8 cellular contexts compared by ENCODE assay signal in the genomic region with DNA sequence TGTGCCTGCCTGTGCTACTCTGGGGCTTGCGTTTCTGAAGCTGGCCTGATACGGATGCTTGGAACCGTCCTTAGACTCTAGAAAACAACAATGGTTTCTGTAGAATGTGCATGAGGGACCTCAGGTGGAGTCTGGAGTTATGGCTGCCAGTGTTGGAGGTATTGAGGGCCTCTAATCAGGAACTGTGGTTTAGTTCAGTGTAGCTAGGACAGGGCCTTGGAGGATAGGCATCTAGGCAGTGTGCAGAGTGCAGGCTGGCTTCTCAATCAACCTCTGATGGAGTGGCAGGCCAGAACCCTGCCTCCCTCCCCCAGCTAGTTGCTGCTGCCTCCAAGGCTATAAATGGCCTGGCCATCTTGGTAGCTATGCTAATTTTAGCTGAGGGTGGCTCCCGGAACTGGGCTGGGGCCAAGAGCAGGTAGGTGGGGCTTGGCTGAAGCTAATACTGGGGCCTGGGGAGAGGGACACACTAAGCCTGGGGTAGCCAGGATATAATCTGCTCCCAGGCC. TPM values are rescaled to one million over a fixed set of nuclear protein-coding genes. Genes with fewer than 3 reads are reported as not detected.
DNase-seq lines count a peak whose midpoint lies in the region; ATAC-seq and TF ChIP-seq lines count a peak whose summit lies in the region.

No MANE protein-coding gene starts in this region.

- no peak overlapping the region for H3K27ac ChIP-seq in GM23338 (ENCODE audit: low read depth)
- H3K27ac ChIP-seq in OCI-LY7 (ENCODE audit: low read depth, low read length, poor library complexity, severe bottlenecking), result peak overlapping the region; percentile 62

- H3F3A ChIP-seq in GM23338 (replicated peaks; ENCODE audit: low read depth), result no peaks in the 10 kb centered on the region

- no peak overlapping the region for H2AFZ ChIP-seq in GM23338
- H2AFZ ChIP-seq in OCI-LY7 (ENCODE audit: low read length), result peak overlapping the region; percentile 2; the same call in 1 of the 2 replicates

- TF ChIP-seq CTCF in GM23338 (conservative IDR thresholded peaks at IDR 0.05; ENCODE audit: low read depth in 2 of 2), result no peak
- TF ChIP-seq CTCF in OCI-LY7 (conservative IDR thresholded peaks at IDR 0.05; ENCODE audit: low read length), result no peak
- no peak for TF ChIP-seq CTCF in osteocyte (IDR thresholded peaks at IDR 0.05)

- H3K36me3 ChIP-seq in GM23338 (ENCODE audit: insufficient read depth) (no peaks in the 10 kb centered on the region), OCI-LY7 (ENCODE audit: insufficient read depth, low read length) (no peaks in the 10 kb centered on the region; the same call in 1 of the 2 replicates)

- H3K4me2 ChIP-seq in GM23338, result peak overlapping the region; percentile 48; the same call in 1 of the 2 replicates
- peak overlapping the region; percentile 96 for H3K4me2 ChIP-seq in OCI-LY7 (ENCODE audit: low read length)

- H3K27ac Mint-ChIP-seq in GM23338, result no peak overlapping the region
- H3K27ac Mint-ChIP-seq in immature natural killer cell, result peak overlapping the region; percentile 71 to 100 (median 78)
- no peak overlapping the region for H3K27ac Mint-ChIP-seq in osteocyte (ENCODE audit: unreplicated experiment)

- peaks cover 12% of the 10 kb centered on the region for H4K20me1 ChIP-seq in GM23338 (replicated peaks; ENCODE audit: insufficient read depth)
- no peaks in the 10 kb centered on the region for H4K20me1 ChIP-seq in OCI-LY7 (ENCODE audit: insufficient read depth, low read length)

- H3K27me3 ChIP-seq in GM23338 (ENCODE audit: insufficient read depth), result peaks cover 19% of the 10 kb centered on the region

- H3K4me3 ChIP-seq in GM23338 (no peak overlapping the region), OCI-LY7 (ENCODE audit: low read depth, low read length, poor library complexity, severe bottlenecking) (peak overlapping the region; percentile 81)

- intact Hi-C loops in OCI-LY7 (cut with micrococcal nuclease; ENCODE audit: unreplicated experiment), result loop anchor here (10.0 kb wide), 1 partner anchor 125 kb away; no protein-coding TSS in a partner anchor

- H3K4me1 Mint-ChIP-seq in GM23338, result peaks cover 50% of the 10 kb centered on the region
- H3K4me1 Mint-ChIP-seq in immature natural killer cell, result peaks cover 84 to 85% of the 10 kb centered on the region in 2 donors
- peaks cover 50% of the 10 kb centered on the region for H3K4me1 Mint-ChIP-seq in osteocyte (ENCODE audit: unreplicated experiment)

- no TSS peak for BruUV-seq in OCI-LY7 (replicated peaks; lab: Mats Ljungman, UMichigan)

- H3K79me2 ChIP-seq in GM23338 (replicated peaks; ENCODE audit: insufficient read depth), result 0 out of 2 replicates have a peak, but pooled peaks cover 4% of the 10 kb centered on the region
- H3K79me2 ChIP-seq in OCI-LY7 (ENCODE audit: insufficient read depth, low read depth, low read length), result peaks cover 82% of the 10 kb centered on the region

- DNase-seq in GM23338 (ENCODE audit: low spot score), result peak; percentile 42
- peak; percentile 76 for DNase-seq in OCI-LY7 (ENCODE audit: low spot score)
- no peak for DNase-seq in immature natural killer cell
- no peak for DNase-seq in middle frontal gyrus (ENCODE audit: extremely low spot score, low spot score)
- DNase-seq in EL, result no peak
- no peak for DNase-seq in activated gamma-delta T cell treated with Interleukin-2 at 50 U/mL for 16 hours
- no peak for DNase-seq in osteocyte (ENCODE audit: extremely low spot score, unreplicated experiment)

- no peak overlapping the region for H3K4me3 Mint-ChIP-seq in GM23338
- H3K4me3 Mint-ChIP-seq in immature natural killer cell, result peak overlapping the region; percentile 93 to 98 (median 96)
- H3K4me3 Mint-ChIP-seq in osteocyte (ENCODE audit: unreplicated experiment), result no peak overlapping the region

- ATAC-seq in GM18511 (IDR thresholded peaks at IDR 0.05; ENCODE audit: unreplicated experiment) (peak; percentile 44), GM23338 (no peak)

- H3K27me3 Mint-ChIP-seq in GM23338 (ENCODE audit: insufficient read depth, low read depth, poor library complexity) (peaks cover 16% of the 10 kb centered on the region), immature natural killer cell (ENCODE audit: low read depth in 3 of 3) (peaks cover 5 to 12% (median 6%) of the 10 kb centered on the region in 3 donors), osteocyte (ENCODE audit: unreplicated experiment) (no peaks in the 10 kb centered on the region)

- POLR2A ChIA-PET in OCI-LY7 (lab: Charles Lee), result interaction anchor here (0.6 to 2.6 kb wide), 13 partner anchors 9 to 213 kb away, joined by 3 to 15 read pairs (median 6); a partner anchor contains a TSS

- no peaks in the 10 kb centered on the region for H3K9me2 ChIP-seq in GM23338 (ENCODE audit: insufficient read depth)
- H3K9me2 ChIP-seq in OCI-LY7 (ENCODE audit: insufficient read depth, low read length), result no peaks in the 10 kb centered on the region

- H3K4me1 ChIP-seq in GM23338 (ENCODE audit: insufficient read depth), result peaks cover 39% of the 10 kb centered on the region
- H3K4me1 ChIP-seq in OCI-LY7 (ENCODE audit: insufficient read depth, low read length, poor library complexity, severe bottlenecking), result peaks cover 72% of the 10 kb centered on the region

- H3K9me3 ChIP-seq in OCI-LY7 (ENCODE audit: low read length), result no peaks in the 10 kb centered on the region

- H3K36me3 Mint-ChIP-seq in GM23338 (ENCODE audit: low read depth), result no peaks in the 10 kb centered on the region
- no peaks in the 10 kb centered on the region for H3K36me3 Mint-ChIP-seq in immature natural killer cell
- no peaks in the 10 kb centered on the region for H3K36me3 Mint-ChIP-seq in osteocyte (ENCODE audit: unreplicated experiment)

- CTCF ChIA-PET in OCI-LY7 (lab: Charles Lee; ENCODE audit: unreplicated experiment), result interaction anchor here (1.2 to 1.9 kb wide), 3 partner anchors 12 to 236 kb away, joined by 3 to 4 read pairs (median 4); no protein-coding TSS in a partner anchor

- H3K9me3 Mint-ChIP-seq in GM23338 (no peaks in the 10 kb centered on the region), immature natural killer cell (no peaks in the 10 kb centered on the region), osteocyte (ENCODE audit: unreplicated experiment) (no peaks in the 10 kb centered on the region)

TF ChIP-seq in GM23338, 12 proteins besides CTCF, POLR2A, EP300 and RAD21 (continues in another document):
- TF ChIP-seq ZNF331 (CRISPR knock-in tag; IDR thresholded peaks at IDR 0.05; ENCODE audit: low read depth), result no peak
- TF ChIP-seq STAT1 (IDR thresholded peaks at IDR 0.05; ENCODE audit: unreplicated experiment), result no peak

RNA-seq across cellular contexts. Expression of a gene that starts 4.0 kb away (rescaled TPM):
- total RNA-seq in GM23338 (2014; rRNA removed; shearing (Covaris generic)), result 9.3 and 14.0 TPM in 2 replicates
- 3.5 and 3.9 TPM in 2 replicates for polyA plus RNA-seq in GM23338 (2016; fragmentation: Nextera tagmentation; extraction: Ambion mirVana)
- 20.9 and 21.0 TPM in 2 replicates for total RNA-seq in OCI-LY7 (2014; rRNA removed; shearing (Covaris generic))
- 49.1 and 55.4 TPM in 2 replicates for total RNA-seq in OCI-LY7 (2022)
- polyA plus RNA-seq in immature natural killer cell, result 10 to 100 TPM; 28.7 to 53.1 (median 45.5) TPM
- total RNA-seq in osteocyte, result 45.2 and 46.9 TPM in 2 replicates

RNA-seq across cellular contexts. Expression of a gene that starts 18.7 kb away (rescaled TPM):
- total RNA-seq in GM23338 (2014; rRNA removed; shearing (Covaris generic)), result 38.6 and 39.5 TPM in 2 replicates
- polyA plus RNA-seq in GM23338 (2016; fragmentation: Nextera tagmentation; extraction: Ambion mirVana) (23.2 and 26.3 TPM in 2 replicates), immature natural killer cell (100 to 1,000 TPM; 167 to 292 (median 199) TPM)
- 20.9 and 26.2 TPM in 2 replicates for total RNA-seq in OCI-LY7 (2014; rRNA removed; shearing (Covaris generic))
- total RNA-seq in OCI-LY7 (2022) (54.8 and 57.8 TPM in 2 replicates), osteocyte (44.6 and 46.8 TPM in 2 replicates)

RNA-seq across cellular contexts. Expression of a gene that starts 51.1 kb away (rescaled TPM):
- total RNA-seq in GM23338 (2014; rRNA removed; shearing (Covaris generic)), result 43.2 TPM in 2 replicates
- 37.8 and 39.3 TPM in 2 replicates for polyA plus RNA-seq in GM23338 (2016; fragmentation: Nextera tagmentation; extraction: Ambion mirVana)
- 15.1 and 23.9 TPM in 2 replicates for total RNA-seq in OCI-LY7 (2014; rRNA removed; shearing (Covaris generic))
- total RNA-seq in OCI-LY7 (2022), result 44.0 and 47.9 TPM in 2 replicates
- polyA plus RNA-seq in immature natural killer cell, result 10 to 100 TPM in 2 of 3 donors, not detected in 1; 10.7 to 16.1 TPM
- total RNA-seq in osteocyte, result 20.3 and 22.7 TPM in 2 replicates

Comparison
In these comparisons a context has a peak if more than half of its experiments do, and no peak if none do; other contexts are left out.
1. DNase-seq: peak in GM23338 (single experiment) and OCI-LY7 (single experiment); none in immature natural killer cell (0 of 3), middle frontal gyrus (single experiment), EL (single experiment), activated gamma-delta T cell treated with Interleukin-2 at 50 U/mL for 16 hours (single experiment) and osteocyte (single experiment).
2. H3K27ac Mint-ChIP-seq: peak in immature natural killer cell (6 of 6); none in GM23338 (single experiment) and osteocyte (single experiment).
3. H3K4me3 Mint-ChIP-seq: peak in immature natural killer cell (5 of 5); none in GM23338 (single experiment) and osteocyte (single experiment).